ENCODE assay signal across 1 cellular context in genomic region chr13:92829930-92830329, GRCh38.
A peak's percentile ranks its signal among the peaks of the same experiment; 100 is the strongest.
TF ChIP-seq lines count a peak whose summit lies in the region.

No MANE protein-coding gene starts in this region.

TF ChIP-seq in SK-N-SH treated with all-trans-retinoic acid at 6 μM for 48 hours, 23 proteins besides CTCF, POLR2A, EP300 and RAD21 (continued from another document):
- TF ChIP-seq, protein P1, sequence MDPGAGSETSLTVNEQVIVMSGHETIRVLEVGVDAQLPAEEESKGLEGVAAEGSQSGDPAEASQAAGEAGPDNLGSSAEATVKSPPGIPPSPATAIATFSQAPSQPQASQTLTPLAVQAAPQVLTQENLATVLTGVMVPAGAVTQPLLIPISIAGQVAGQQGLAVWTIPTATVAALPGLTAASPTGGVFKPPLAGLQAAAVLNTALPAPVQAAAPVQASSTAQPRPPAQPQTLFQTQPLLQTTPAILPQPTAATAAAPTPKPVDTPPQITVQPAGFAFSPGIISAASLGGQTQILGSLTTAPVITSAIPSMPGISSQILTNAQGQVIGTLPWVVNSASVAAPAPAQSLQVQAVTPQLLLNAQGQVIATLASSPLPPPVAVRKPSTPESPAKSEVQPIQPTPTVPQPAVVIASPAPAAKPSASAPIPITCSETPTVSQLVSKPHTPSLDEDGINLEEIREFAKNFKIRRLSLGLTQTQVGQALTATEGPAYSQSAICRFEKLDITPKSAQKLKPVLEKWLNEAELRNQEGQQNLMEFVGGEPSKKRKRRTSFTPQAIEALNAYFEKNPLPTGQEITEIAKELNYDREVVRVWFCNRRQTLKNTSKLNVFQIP (CRISPR knock-in tag; IDR thresholded peaks at IDR 0.05; ENCODE audit: borderline replicate concordance, low read depth): no peak
- no peak for TF ChIP-seq OSR1 (CRISPR knock-in tag; IDR thresholded peaks at IDR 0.05)
- TF ChIP-seq ZC3H10 (CRISPR knock-in tag; IDR thresholded peaks at IDR 0.05): peak; percentile 93
- no peak for TF ChIP-seq SNAI2 (CRISPR knock-in tag; IDR thresholded peaks at IDR 0.05)
- TF ChIP-seq ZNF8 (CRISPR knock-in tag; IDR thresholded peaks at IDR 0.05): no peak
- no peak for TF ChIP-seq GLIS3 (CRISPR knock-in tag; IDR thresholded peaks at IDR 0.05)
- no peak for TF ChIP-seq ZNF70 (CRISPR knock-in tag; IDR thresholded peaks at IDR 0.05)
- TF ChIP-seq TCF4 (CRISPR knock-in tag; IDR thresholded peaks at IDR 0.05; ENCODE audit: borderline replicate concordance): no peak
- no peak for TF ChIP-seq ZFP30 (CRISPR knock-in tag; IDR thresholded peaks at IDR 0.05)
- no peak for TF ChIP-seq ZNF565 (CRISPR knock-in tag; conservative IDR thresholded peaks at IDR 0.05; ENCODE audit: low read depth)
- 0 out of 2 replicates have a peak, but pooled peaks have one; percentile 54 for TF ChIP-seq ZFP3 (CRISPR knock-in tag; IDR thresholded peaks at IDR 0.05)
- no peak for TF ChIP-seq TSHZ2 (CRISPR knock-in tag; IDR thresholded peaks at IDR 0.05)
- TF ChIP-seq, protein P2, sequence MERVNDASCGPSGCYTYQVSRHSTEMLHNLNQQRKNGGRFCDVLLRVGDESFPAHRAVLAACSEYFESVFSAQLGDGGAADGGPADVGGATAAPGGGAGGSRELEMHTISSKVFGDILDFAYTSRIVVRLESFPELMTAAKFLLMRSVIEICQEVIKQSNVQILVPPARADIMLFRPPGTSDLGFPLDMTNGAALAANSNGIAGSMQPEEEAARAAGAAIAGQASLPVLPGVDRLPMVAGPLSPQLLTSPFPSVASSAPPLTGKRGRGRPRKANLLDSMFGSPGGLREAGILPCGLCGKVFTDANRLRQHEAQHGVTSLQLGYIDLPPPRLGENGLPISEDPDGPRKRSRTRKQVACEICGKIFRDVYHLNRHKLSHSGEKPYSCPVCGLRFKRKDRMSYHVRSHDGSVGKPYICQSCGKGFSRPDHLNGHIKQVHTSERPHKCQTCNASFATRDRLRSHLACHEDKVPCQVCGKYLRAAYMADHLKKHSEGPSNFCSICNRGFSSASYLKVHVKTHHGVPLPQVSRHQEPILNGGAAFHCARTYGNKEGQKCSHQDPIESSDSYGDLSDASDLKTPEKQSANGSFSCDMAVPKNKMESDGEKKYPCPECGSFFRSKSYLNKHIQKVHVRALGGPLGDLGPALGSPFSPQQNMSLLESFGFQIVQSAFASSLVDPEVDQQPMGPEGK (CRISPR knock-in tag; IDR thresholded peaks at IDR 0.05; ENCODE audit: borderline replicate concordance): 0 out of 2 replicates have a peak, but pooled peaks have one; percentile 29
- no peak for TF ChIP-seq BACH2 (CRISPR knock-in tag; IDR thresholded peaks at IDR 0.05; ENCODE audit: borderline replicate concordance)
- TF ChIP-seq ESRRG (CRISPR knock-in tag; IDR thresholded peaks at IDR 0.05): no peak
TF ChIP-seq in SK-N-SH treated with all-trans-retinoic acid at 6 μM for 48 hours: peak in this region for 6.
